13 cellular contexts compared by ENCODE assay signal in the genomic region with DNA sequence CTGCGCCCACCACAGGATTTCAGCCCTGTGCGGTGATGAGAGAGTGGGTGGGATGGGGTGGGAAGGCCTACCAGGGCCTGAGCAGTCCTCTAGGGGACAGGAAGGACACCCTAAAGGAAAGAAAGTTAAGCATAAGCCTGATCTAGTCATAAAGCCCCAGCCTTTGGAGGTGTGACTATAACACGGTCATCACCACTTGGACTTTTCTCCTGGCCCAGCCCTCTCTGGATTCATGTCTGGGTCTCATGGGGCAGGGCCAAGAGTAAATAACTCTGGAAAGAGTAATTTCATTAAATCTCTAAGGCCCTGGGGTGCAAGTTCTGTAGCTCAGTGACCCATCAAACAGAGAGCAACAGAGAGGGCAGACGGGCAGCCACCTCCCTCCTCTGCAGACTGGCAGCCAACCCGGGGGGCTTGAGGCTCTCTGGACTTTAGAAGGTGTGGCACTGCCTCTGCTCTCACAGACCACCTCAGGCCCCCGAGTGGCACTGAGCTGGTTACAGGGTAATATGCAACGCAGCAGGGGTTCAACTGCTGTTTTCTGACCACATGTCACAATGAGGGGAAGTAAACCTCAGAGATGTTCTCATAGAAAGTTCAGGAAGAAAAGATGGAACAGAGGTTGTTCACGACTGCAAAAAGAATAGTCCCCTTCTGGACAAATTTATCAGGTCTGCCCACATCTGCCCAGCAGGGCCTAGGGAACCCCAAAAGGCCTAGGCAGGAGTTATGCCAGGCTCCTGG. TPM values are rescaled to one million over a fixed set of nuclear protein-coding genes. Genes with fewer than 3 reads are reported as not detected.
"Had no signal": no experiment of that assay in that cellular context is flagged by ENCODE, and none has a peak within 500 bp of the region (broad histone marks: within the 10 kb centered on the region; RNA-seq: fewer than 3 reads in every experiment).

No MANE protein-coding gene starts in this region.

- H3K27me3 Mint-ChIP-seq: activated CD4-positive, alpha-beta memory T cell treated with anti-CD3 and anti-CD28 coated beads, Interleukin-2, amount 10 ng/mL, durations not matched to agents 7 days and 5 days; stimulated activated naive CD8-positive, alpha-beta T cell treated with anti-CD3 and anti-CD28 coated beads, Interleukin-15, amount 100 ng/mL, for 72 hours had no signal

- H3K4me1 ChIP-seq: testis had no signal

- ATAC-seq: left cardiac atrium; natural killer cell; stimulated activated naive CD8-positive, alpha-beta T cell treated with anti-CD3 and anti-CD28 coated beads, Interleukin-15, amount 100 ng/mL, for 72 hours had no signal

- H3K27ac Mint-ChIP-seq: activated CD4-positive, alpha-beta memory T cell treated with anti-CD3 and anti-CD28 coated beads, Interleukin-2, amount 10 ng/mL, durations not matched to agents 7 days and 5 days; activated T-helper 1 cell treated with anti-CD3 and anti-CD28 coated beads, Interleukin-12 subunit alpha, Interleukin-12 subunit beta, Interleukin-2, Interleukin-4 antibody, amounts not matched to agents 30 ng/mL and 10 ng/mL and 1 ng/mL, durations not matched to agents 14 hours and 24 hours and 36 hours had no signal

- H3K27me3 ChIP-seq: testis had no signal

- H3K4me3 Mint-ChIP-seq: activated CD4-positive, alpha-beta memory T cell treated with anti-CD3 and anti-CD28 coated beads, Interleukin-2, amount 10 ng/mL, durations not matched to agents 7 days and 5 days; activated T-helper 1 cell treated with anti-CD3 and anti-CD28 coated beads, Interleukin-12 subunit alpha, Interleukin-12 subunit beta, Interleukin-2, Interleukin-4 antibody, amounts not matched to agents 30 ng/mL and 10 ng/mL and 1 ng/mL, durations not matched to agents 14 hours and 24 hours and 36 hours; natural killer cell; stimulated activated naive CD8-positive, alpha-beta T cell treated with anti-CD3 and anti-CD28 coated beads, Interleukin-15, amount 100 ng/mL, for 72 hours had no signal

- DNase-seq: activated CD4-positive, alpha-beta memory T cell treated with anti-CD3 and anti-CD28 coated beads, Interleukin-2, amount 10 ng/mL, durations not matched to agents 7 days and 5 days; activated CD8-positive, alpha-beta memory T cell treated with anti-CD3 and anti-CD28 coated beads, Interleukin-2, amount 50 U/mL, for 48 hours; activated naive CD4-positive, alpha-beta T cell; effector CD4-positive, alpha-beta T cell; hypothalamus; left cardiac atrium; natural killer cell; stimulated activated CD4-positive, alpha-beta T cell treated with anti-CD3 and anti-CD28 coated beads, Interleukin-4, amount 100 ng/mL, for 1 hour; stimulated activated naive CD8-positive, alpha-beta T cell treated with anti-CD3 and anti-CD28 coated beads, Interleukin-15, amount 100 ng/mL, for 72 hours; SW 1271; testis had no signal

- H3K4me3 ChIP-seq: testis had no signal

- H3K9me3 ChIP-seq: testis had no signal

- H3K9me3 Mint-ChIP-seq: activated CD4-positive, alpha-beta memory T cell treated with anti-CD3 and anti-CD28 coated beads, Interleukin-2, amount 10 ng/mL, durations not matched to agents 7 days and 5 days; activated T-helper 1 cell treated with anti-CD3 and anti-CD28 coated beads, Interleukin-12 subunit alpha, Interleukin-12 subunit beta, Interleukin-2, Interleukin-4 antibody, amounts not matched to agents 30 ng/mL and 10 ng/mL and 1 ng/mL, durations not matched to agents 14 hours and 24 hours and 36 hours; natural killer cell; stimulated activated naive CD8-positive, alpha-beta T cell treated with anti-CD3 and anti-CD28 coated beads, Interleukin-15, amount 100 ng/mL, for 72 hours had no signal

- FAIRE-seq: astrocyte had no signal

- H3K36me3 Mint-ChIP-seq: natural killer cell had no signal

- H3K27ac ChIP-seq: testis had no signal

RNA-seq across cellular contexts. Expression of a gene that starts 41.5 kb away (rescaled TPM):
- total RNA-seq: activated CD4-positive, alpha-beta memory T cell treated with anti-CD3 and anti-CD28 coated beads, Interleukin-2, amount 10 ng/mL, durations not matched to agents 7 days and 5 days; activated T-helper 1 cell treated with anti-CD3 and anti-CD28 coated beads, Interleukin-12 subunit alpha, Interleukin-12 subunit beta, Interleukin-2, Interleukin-4 antibody, amounts not matched to agents 30 ng/mL and 10 ng/mL and 1 ng/mL, durations not matched to agents 14 hours and 24 hours and 36 hours had no signal
